In genomic region chr9:109507421-109507838, GRCh38 we compare ENCODE assay signal across 12 cellular contexts. TPM values are rescaled to one million over a fixed set of nuclear protein-coding genes. Genes with fewer than 3 reads are reported as not detected.
DNase-seq lines count a peak whose midpoint lies in the region; TF ChIP-seq lines count a peak whose summit lies in the region.
"Had no signal": no experiment of that assay in that cellular context is flagged by ENCODE, and none has a peak within 500 bp of the region (broad histone marks: within the 10 kb centered on the region; RNA-seq: fewer than 3 reads in every experiment).

No MANE protein-coding gene starts in this region.

- no peak for TF ChIP-seq RAD21 in SK-N-SH (IDR thresholded peaks at IDR 0.05; ENCODE audit: low read length)

- POLR2A ChIA-PET in SK-N-SH (lab: Yijun Ruan, JAX), result no interaction called here

- peak overlapping the region; percentile 7; the same call in 1 of the 2 replicates for H2AFZ ChIP-seq in SK-N-SH (ENCODE audit: low read depth)

- H3K4me3 ChIP-seq in SK-N-SH (ENCODE audit: low read depth in 2 of 2, low read length in 1 of 2) (no peak overlapping the region), fibroblast of the aortic adventitia (ENCODE audit: low read depth, low read length) (no peak overlapping the region), skeletal muscle cell (ENCODE audit: low read depth, low read length) (no peak overlapping the region)
- H3K4me3 ChIP-seq: Peyer's patch had no signal

- no peaks in the 10 kb centered on the region for H3K9me3 ChIP-seq in SK-N-SH
- H3K9me3 ChIP-seq: Peyer's patch had no signal

- 27% methylated on average over 9 of the region's 9 CpGs for WGBS in SK-N-SH (ENCODE audit: low lambda C conversion rate)

- no peaks in the 10 kb centered on the region for H3K79me2 ChIP-seq in SK-N-SH (ENCODE audit: insufficient read depth)

- H3K36me3 ChIP-seq in SK-N-SH (replicated peaks in 1 of 2; ENCODE audit: control insufficient read depth in 1 of 2, insufficient read depth in 2 of 2, low read length in 1 of 2), result no peaks in the 10 kb centered on the region
- H3K36me3 ChIP-seq: Peyer's patch had no signal

- peak overlapping the region in 1 of 2 experiments; percentile 18; a peak in 1 of 4 replicates for H3K27ac ChIP-seq in SK-N-SH (ENCODE audit: low read depth in 2 of 2, low read length in 1 of 2)
- H3K27ac ChIP-seq: Peyer's patch had no signal

- peak in 1 of 2 experiments; percentile 15; a peak in 1 of 4 replicates for TF ChIP-seq EP300 in SK-N-SH (IDR thresholded peaks at IDR 0.05; ENCODE audit: borderline replicate concordance in 1 of 2, low read depth in 1 of 2, low read length in 1 of 2)

- H3K4me1 ChIP-seq in SK-N-SH (ENCODE audit: control insufficient read depth in 1 of 2, insufficient read depth in 2 of 2, low read depth in 1 of 2, low read length in 1 of 2), result no peaks in the 10 kb centered on the region
- H3K4me1 ChIP-seq: Peyer's patch had no signal

- CTCF ChIA-PET in SK-N-SH (lab: Yijun Ruan, JAX), result interaction anchor here (1.1 to 3.5 kb wide), 3 partner anchors 13 to 66 kb away, joined by 3 to 12 read pairs (median 4); no protein-coding TSS in a partner anchor

- H3K9ac ChIP-seq in SK-N-SH, result no peak overlapping the region

- peaks cover 5% of the 10 kb centered on the region for H3F3A ChIP-seq in SK-N-SH (replicated peaks; ENCODE audit: insufficient read depth)

- H3K27me3 ChIP-seq in SK-N-SH (ENCODE audit: insufficient read depth), result no peaks in the 10 kb centered on the region
- H3K27me3 ChIP-seq: Peyer's patch had no signal

- H3K4me2 ChIP-seq in SK-N-SH, result peak overlapping the region; percentile 46

- TF ChIP-seq CTCF in SK-N-SH (IDR thresholded peaks at IDR 0.05) (no peak), fibroblast of the aortic adventitia (IDR thresholded peaks at IDR 0.05; ENCODE audit: insufficient read depth, low read length) (no peak)

- DNase-seq in EL (peak; percentile 80), SK-N-SH (no peak), fibroblast of the aortic adventitia (ENCODE audit: low read depth) (peak; percentile 57), skeletal muscle cell (ENCODE audit: low read depth) (peak; percentile 57), NCI-H526 (lab: John Stamatoyannopoulos, UW) (no peak), NCI-H2081 (lab: John Stamatoyannopoulos, UW) (no peak), foreskin melanocyte (no peak)
- no peak for DNase-seq in activated CD8-positive, alpha-beta memory T cell treated with anti-CD3 and anti-CD28 coated beads, Interleukin-2, amount 50 U/mL, for 48 hours
- DNase-seq: activated CD4-positive, alpha-beta T cell treated with anti-CD3 and anti-CD28 coated beads, Interleukin-2, amount 50 U/mL, for 1 hour; erythroblast; NCI-H2029 had no signal

- no peaks in the 10 kb centered on the region for H4K20me1 ChIP-seq in SK-N-SH (ENCODE audit: insufficient read depth)

- no peaks in the 10 kb centered on the region for H3K9me2 ChIP-seq in SK-N-SH

TF ChIP-seq in SK-N-SH, 30 proteins besides CTCF, POLR2A, EP300 and RAD21 (continues in another document):
- TF ChIP-seq RFX5 (IDR thresholded peaks at IDR 0.05; ENCODE audit: low read length) (no peak), ELF1 (IDR thresholded peaks at IDR 0.05) (no peak), REST (IDR thresholded peaks at IDR 0.05; ENCODE audit: low read depth, low read length) (no peak), POLR2AphosphoS5 (IDR thresholded peaks at IDR 0.05; ENCODE audit: low read depth, low read length) (no peak), MEF2A (IDR thresholded peaks at IDR 0.05; ENCODE audit: borderline replicate concordance, low read depth) (no peak), FOXM1 (IDR thresholded peaks at IDR 0.05; ENCODE audit: low read depth) (no peak), MAX (IDR thresholded peaks at IDR 0.05; ENCODE audit: low read depth) (peak; percentile 48; the same call in 1 of the 2 replicates), SMC3 (IDR thresholded peaks at IDR 0.05; ENCODE audit: low read depth, low read length) (no peak), CHD2 (IDR thresholded peaks at IDR 0.05; ENCODE audit: low read length, partially characterized antibody) (no peak), NRF1 (IDR thresholded peaks at IDR 0.05; ENCODE audit: low read depth, low read length) (no peak), FOXJ3 (CRISPR knock-in tag; IDR thresholded peaks at IDR 0.05) (no peak), EZH2phosphoT487 (IDR thresholded peaks at IDR 0.05; ENCODE audit: borderline replicate concordance, low read depth) (no peak), JUND (IDR thresholded peaks at IDR 0.05) (0 out of 2 replicates have a peak, but pooled peaks have one; percentile 5), GABPA (IDR thresholded peaks at IDR 0.05; ENCODE audit: low read depth) (no peak), NFIC (IDR thresholded peaks at IDR 0.05; ENCODE audit: borderline replicate concordance) (no peak), MXI1 (IDR thresholded peaks at IDR 0.05; ENCODE audit: low read depth, low read length) (no peak), TEAD4 (IDR thresholded peaks at IDR 0.05; ENCODE audit: borderline replicate concordance, insufficient read depth) (no peak)
- TF ChIP-seq, protein P1, sequence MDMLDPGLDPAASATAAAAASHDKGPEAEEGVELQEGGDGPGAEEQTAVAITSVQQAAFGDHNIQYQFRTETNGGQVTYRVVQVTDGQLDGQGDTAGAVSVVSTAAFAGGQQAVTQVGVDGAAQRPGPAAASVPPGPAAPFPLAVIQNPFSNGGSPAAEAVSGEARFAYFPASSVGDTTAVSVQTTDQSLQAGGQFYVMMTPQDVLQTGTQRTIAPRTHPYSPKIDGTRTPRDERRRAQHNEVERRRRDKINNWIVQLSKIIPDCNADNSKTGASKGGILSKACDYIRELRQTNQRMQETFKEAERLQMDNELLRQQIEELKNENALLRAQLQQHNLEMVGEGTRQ (IDR thresholded peaks at IDR 0.05; ENCODE audit: borderline replicate concordance, low read depth, low read length), result no peak
- TF ChIP-seq, protein P2, sequence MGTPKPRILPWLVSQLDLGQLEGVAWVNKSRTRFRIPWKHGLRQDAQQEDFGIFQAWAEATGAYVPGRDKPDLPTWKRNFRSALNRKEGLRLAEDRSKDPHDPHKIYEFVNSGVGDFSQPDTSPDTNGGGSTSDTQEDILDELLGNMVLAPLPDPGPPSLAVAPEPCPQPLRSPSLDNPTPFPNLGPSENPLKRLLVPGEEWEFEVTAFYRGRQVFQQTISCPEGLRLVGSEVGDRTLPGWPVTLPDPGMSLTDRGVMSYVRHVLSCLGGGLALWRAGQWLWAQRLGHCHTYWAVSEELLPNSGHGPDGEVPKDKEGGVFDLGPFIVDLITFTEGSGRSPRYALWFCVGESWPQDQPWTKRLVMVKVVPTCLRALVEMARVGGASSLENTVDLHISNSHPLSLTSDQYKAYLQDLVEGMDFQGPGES (IDR thresholded peaks at IDR 0.05; ENCODE audit: low read depth, low read length), result no peak
- TF ChIP-seq, protein P3, sequence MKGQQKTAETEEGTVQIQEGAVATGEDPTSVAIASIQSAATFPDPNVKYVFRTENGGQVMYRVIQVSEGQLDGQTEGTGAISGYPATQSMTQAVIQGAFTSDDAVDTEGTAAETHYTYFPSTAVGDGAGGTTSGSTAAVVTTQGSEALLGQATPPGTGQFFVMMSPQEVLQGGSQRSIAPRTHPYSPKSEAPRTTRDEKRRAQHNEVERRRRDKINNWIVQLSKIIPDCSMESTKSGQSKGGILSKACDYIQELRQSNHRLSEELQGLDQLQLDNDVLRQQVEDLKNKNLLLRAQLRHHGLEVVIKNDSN (IDR thresholded peaks at IDR 0.05; ENCODE audit: borderline replicate concordance, low read depth), result no peak

RNA-seq across cellular contexts. Expression of gene PTPN3, which starts 9.3 kb away (rescaled TPM):
- 7.5 and 7.8 TPM in 2 replicates for polyA plus RNA-seq in SK-N-SH (2012; rRNA removed)
- polyA plus RNA-seq in SK-N-SH (2012; cell fraction: cytosol; rRNA removed), result 5.5 and 5.6 TPM in 2 replicates
- polyA plus RNA-seq in SK-N-SH (2012; cell fraction: nucleus; rRNA removed), result 16.7 and 19.9 TPM in 2 replicates
- total RNA-seq in fibroblast of the aortic adventitia (ENCODE audit: low replicate concordance), result 0.99 and 2.0 TPM in 2 replicates

Comparison
In these comparisons a context has a peak if more than half of its experiments do, and no peak if none do; other contexts are left out.
1. DNase-seq: peak in EL (single experiment), fibroblast of the aortic adventitia (single experiment) and skeletal muscle cell (single experiment); none in SK-N-SH (single experiment), NCI-H526 (0 of 2), activated CD8-positive, alpha-beta memory T cell treated with anti-CD3 and anti-CD28 coated beads, Interleukin-2, amount 50 U/mL, for 48 hours (single experiment), NCI-H2081 (0 of 2) and foreskin melanocyte (single experiment).